ENCODE assay signal across 13 cellular contexts in genomic region chr1:201741763-201742342, GRCh38.
DNase-seq lines count a peak whose midpoint lies in the region; ATAC-seq and TF ChIP-seq lines count a peak whose summit lies in the region.
"Had no signal": no experiment of that assay in that cellular context is flagged by ENCODE, and none has a peak within 500 bp of the region (broad histone marks: within the 10 kb centered on the region; RNA-seq: fewer than 3 reads in every experiment).

No MANE protein-coding gene starts in this region.

- H3K27ac ChIP-seq in GM23338 (ENCODE audit: low read depth) (no peak overlapping the region), mammary epithelial cell (ENCODE audit: insufficient read depth, low read depth, low read length) (no peak overlapping the region), tibial nerve (peak overlapping the region in 1 of 4 donors; percentile 18)

- no peak overlapping the region for H3K9ac ChIP-seq in mammary epithelial cell (ENCODE audit: insufficient read depth, low read length)

- intact Hi-C loops in mammary epithelial cell (cut with micrococcal nuclease) = no loop called here

- dilution Hi-C loops in mammary epithelial cell (cut with HindIII; ENCODE audit: low sequenced_read_pairs) = no loop called here

- no peaks in the 10 kb centered on the region; the same call in 1 of the 2 replicates for H3K27me3 ChIP-seq in GM23338 (ENCODE audit: insufficient read depth)
- no peaks in the 10 kb centered on the region for H3K27me3 ChIP-seq in mammary epithelial cell (ENCODE audit: insufficient read depth, low read length)
- H3K27me3 ChIP-seq in tibial nerve = no peaks in the 10 kb centered on the region

- H3K9me2 ChIP-seq in GM23338 (ENCODE audit: insufficient read depth) = no peaks in the 10 kb centered on the region

- no TSS peak for BruUV-seq in mammary epithelial cell (replicated peaks; lab: Mats Ljungman, UMichigan)

- H3K9me3 ChIP-seq in mammary epithelial cell (replicated peaks; ENCODE audit: insufficient read depth, low read length) = no peaks in the 10 kb centered on the region
- H3K9me3 ChIP-seq in tibial nerve = no peaks in the 10 kb centered on the region

- TF ChIP-seq EP300 in tibial nerve (IDR thresholded peaks at IDR 0.05) = no peak

- H3K36me3 Mint-ChIP-seq in GM23338 (ENCODE audit: low read depth) (0 out of 3 replicates have a peak, but pooled peaks cover 3% of the 10 kb centered on the region), mesothelial cell of epicardium (no peaks in the 10 kb centered on the region)

- H3K27ac Mint-ChIP-seq in GM23338 = no peak overlapping the region
- no peak overlapping the region for H3K27ac Mint-ChIP-seq in mesothelial cell of epicardium
- H3K27ac Mint-ChIP-seq: activated CD4-positive, alpha-beta T cell treated with anti-CD3 and anti-CD28 coated beads for 36 hours had no signal

- H3K4me3 ChIP-seq in AG10803 (ENCODE audit: low read length) = no peak overlapping the region
- no peak overlapping the region for H3K4me3 ChIP-seq in GM23338
- H3K4me3 ChIP-seq in mammary epithelial cell (replicated peaks in 1 of 3; ENCODE audit: insufficient read depth in 1 of 3, low read depth in 2 of 3, low read length in 3 of 3) = peak overlapping the region in 1 of 3 experiments; percentile 88
- no peak overlapping the region for H3K4me3 ChIP-seq in tibial nerve

- CTCF ChIA-PET in mammary epithelial cell (lab: Charles Lee; ENCODE audit: low non-redundant PET) = no interaction called here

- DNase-seq in AG10803 (ENCODE audit: low read depth) (peak; percentile 35), GM23338 (ENCODE audit: low spot score) (no peak), mammary epithelial cell (peak; percentile 74), mesothelial cell of epicardium (ENCODE audit: low spot score in 2 of 2, unreplicated experiment in 2 of 2) (no peak), Kasumi-1 (lab: John Stamatoyannopoulos, UW) (no peak), tibial nerve (ENCODE audit: low spot score in 2 of 2) (no peak), activated gamma-delta T cell treated with Interleukin-2 at 50 U/mL for 16 hours (no peak), pons (ENCODE audit: low spot score) (no peak)
- DNase-seq: activated CD4-positive, alpha-beta T cell treated with anti-CD3 and anti-CD28 coated beads for 36 hours; activated gamma-delta T cell; effector CD8-positive, alpha-beta T cell; hypothalamus; NCI-H526 had no signal

- H2AFZ ChIP-seq in GM23338 (no peak overlapping the region), mammary epithelial cell (ENCODE audit: low read depth, low read length) (no peak overlapping the region)

- 86% methylated on average over 3 of the region's 3 CpGs for WGBS in mammary epithelial cell (ENCODE audit: low coverage, missing lambda C conversion rate)
- WGBS in tibial nerve, 2 donors = 90 to 91% methylated on average over 3 of the region's 3 CpGs

- H3K4me2 ChIP-seq in GM23338 (peak overlapping the region; percentile 98; the same call in 1 of the 2 replicates), mammary epithelial cell (ENCODE audit: insufficient read depth, low read depth, low read length) (peak overlapping the region; percentile 85)

- peaks cover 45% of the 10 kb centered on the region for H3K79me2 ChIP-seq in GM23338 (replicated peaks; ENCODE audit: insufficient read depth)
- peaks cover 86% of the 10 kb centered on the region for H3K79me2 ChIP-seq in mammary epithelial cell (ENCODE audit: insufficient read depth, low read length)

- no peaks in the 10 kb centered on the region for H3K9me3 Mint-ChIP-seq in GM23338
- no peaks in the 10 kb centered on the region for H3K9me3 Mint-ChIP-seq in mesothelial cell of epicardium

- TF ChIP-seq CTCF in AG10803 (conservative IDR thresholded peaks at IDR 0.05; ENCODE audit: low read length) (no peak), GM23338 (conservative IDR thresholded peaks at IDR 0.05; ENCODE audit: low read depth in 2 of 2) (no peak), mammary epithelial cell (conservative IDR thresholded peaks at IDR 0.05 in 1 of 2, IDR thresholded peaks at IDR 0.05 in 1 of 2; ENCODE audit: extremely low read depth in 1 of 2, insufficient read depth in 1 of 2, low read depth in 1 of 2, low read length in 2 of 2) (no peak), mesothelial cell of epicardium (IDR thresholded peaks at IDR 0.05; ENCODE audit: unreplicated experiment) (no peak), tibial nerve (IDR thresholded peaks at IDR 0.05) (no peak)

- H3K4me1 Mint-ChIP-seq in GM23338 (peaks cover 59% of the 10 kb centered on the region), mesothelial cell of epicardium (peaks cover 47% of the 10 kb centered on the region)

- in situ Hi-C loops in mammary epithelial cell (cut with MboI; ENCODE audit: low sequenced_read_pairs in 2 of 2) = no loop called here

- H3K4me1 ChIP-seq in GM23338 (ENCODE audit: insufficient read depth) (peaks cover 43% of the 10 kb centered on the region), mammary epithelial cell (ENCODE audit: insufficient read depth, low read length) (peaks cover 32% of the 10 kb centered on the region), tibial nerve (peaks cover 0 to 58% (median 22%) of the 10 kb centered on the region in 4 donors)

- H3K36me3 ChIP-seq in GM23338 (ENCODE audit: insufficient read depth) (no peaks in the 10 kb centered on the region), mammary epithelial cell (ENCODE audit: insufficient read depth, low read length) (peaks cover 6% of the 10 kb centered on the region), tibial nerve (no peaks in the 10 kb centered on the region)

- 0 out of 2 replicates have a peak, but pooled peaks cover 6% of the 10 kb centered on the region for H3F3A ChIP-seq in GM23338 (replicated peaks; ENCODE audit: low read depth)

- H4K20me1 ChIP-seq in GM23338 (replicated peaks; ENCODE audit: insufficient read depth) (peaks cover 18% of the 10 kb centered on the region), mammary epithelial cell (ENCODE audit: insufficient read depth, low read length) (no peaks in the 10 kb centered on the region)

- no peak for ATAC-seq in GM23338
- ATAC-seq: activated CD4-positive, alpha-beta T cell treated with anti-CD3 and anti-CD28 coated beads for 36 hours had no signal

- H3K4me3 Mint-ChIP-seq in GM23338 (peak overlapping the region; percentile 93; the same call in 2 of the 3 replicates), mesothelial cell of epicardium (peak overlapping the region; percentile 89)
- H3K4me3 Mint-ChIP-seq: activated CD4-positive, alpha-beta T cell treated with anti-CD3 and anti-CD28 coated beads for 36 hours had no signal

- peaks cover 15% of the 10 kb centered on the region for H3K27me3 Mint-ChIP-seq in GM23338 (ENCODE audit: insufficient read depth, low read depth, poor library complexity)
- H3K27me3 Mint-ChIP-seq in mesothelial cell of epicardium (ENCODE audit: low read depth) = no peaks in the 10 kb centered on the region

- TF ChIP-seq POLR2A in tibial nerve (IDR thresholded peaks at IDR 0.05) = no peak

TF ChIP-seq in GM23338, 12 proteins besides CTCF, POLR2A, EP300 and RAD21:
- no peak for TF ChIP-seq ETS1 (IDR thresholded peaks at IDR 0.05)
- TF ChIP-seq STAT1 (IDR thresholded peaks at IDR 0.05; ENCODE audit: unreplicated experiment) = no peak
- no peak for TF ChIP-seq ZNF114 (CRISPR knock-in tag; IDR thresholded peaks at IDR 0.05)
- no peak for TF ChIP-seq POLR2AphosphoS5 (IDR thresholded peaks at IDR 0.05; ENCODE audit: low read depth)
- TF ChIP-seq EZH2 (IDR thresholded peaks at IDR 0.05; ENCODE audit: low read depth, unreplicated experiment) = no peak
- no peak for TF ChIP-seq REST (IDR thresholded peaks at IDR 0.05; ENCODE audit: unreplicated experiment)
- no peak for TF ChIP-seq CREB1 (CRISPR knock-in tag; IDR thresholded peaks at IDR 0.05; ENCODE audit: low read depth)
- TF ChIP-seq NANOG (IDR thresholded peaks at IDR 0.05; ENCODE audit: borderline replicate concordance) = no peak
- TF ChIP-seq EZH2phosphoT487 (IDR thresholded peaks at IDR 0.05; ENCODE audit: unreplicated experiment) = no peak
- TF ChIP-seq JUNB (IDR thresholded peaks at IDR 0.05; ENCODE audit: unreplicated experiment) = no peak

Comparison
In these comparisons a context has a peak if more than half of its experiments do, and no peak if none do; other contexts are left out.
1. DNase-seq: peak in AG10803 (single experiment) and mammary epithelial cell (single experiment); none in GM23338 (single experiment), mesothelial cell of epicardium (0 of 2), Kasumi-1 (0 of 2), tibial nerve (0 of 2), activated gamma-delta T cell treated with Interleukin-2 at 50 U/mL for 16 hours (single experiment) and pons (single experiment).